ENCODE assay signal across 15 cellular contexts in the genomic region with DNA sequence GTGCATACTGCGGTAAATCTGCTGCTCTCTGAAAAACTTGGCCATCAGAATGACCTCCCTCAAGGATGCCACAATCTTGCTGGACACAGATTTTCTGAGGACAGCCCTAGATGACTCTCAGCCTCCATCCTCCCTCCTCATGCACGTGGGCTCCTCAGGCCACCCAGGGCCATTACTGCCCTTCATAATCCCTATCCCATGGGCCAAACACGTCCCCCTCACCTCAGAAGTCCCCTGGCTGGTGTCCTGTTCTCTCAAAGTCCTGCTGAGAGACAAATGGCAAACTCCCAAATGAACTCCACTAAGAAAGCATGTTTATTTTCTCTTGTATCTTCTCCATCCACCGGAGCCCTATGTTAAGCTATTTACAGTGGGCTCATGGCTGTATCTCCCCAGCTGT.
DNase-seq lines count a peak whose midpoint lies in the region; ATAC-seq and TF ChIP-seq lines count a peak whose summit lies in the region.
"Had no signal": no experiment of that assay in that cellular context is flagged by ENCODE, and none has a peak within 500 bp of the region (broad histone marks: within the 10 kb centered on the region; RNA-seq: fewer than 3 reads in every experiment).

No MANE protein-coding gene starts in this region.

- TF ChIP-seq CTCF in sigmoid colon (IDR thresholded peaks at IDR 0.05), result no peak

- intact Hi-C loops in cardiac septum (cut with DNase I), result no loop called here
- intact Hi-C loops in right cardiac atrium (cut with DNase I), result no loop called here
- intact Hi-C loops in sigmoid colon (cut with DNase I), result no loop called here

- peak; percentile 33 to 47 for ATAC-seq in right cardiac atrium
- no peak for ATAC-seq in HG03175 (IDR thresholded peaks at IDR 0.05; ENCODE audit: unreplicated experiment)
- ATAC-seq: HepG2 had no signal

- H3K9me3 ChIP-seq in right cardiac atrium (ENCODE audit: control insufficient read depth, low read length) (no peaks in the 10 kb centered on the region), sigmoid colon (no peaks in the 10 kb centered on the region)
- H3K9me3 ChIP-seq: BLaER1 had no signal

- no peak for TF ChIP-seq POLR2A in sigmoid colon (IDR thresholded peaks at IDR 0.05)

- H3K27ac ChIP-seq in right cardiac atrium (ENCODE audit: low read length), result peak overlapping the region; percentile 51
- no peak overlapping the region for H3K27ac ChIP-seq in sigmoid colon
- H3K27ac ChIP-seq: BLaER1 had no signal

- H3K4me3 ChIP-seq in right cardiac atrium (ENCODE audit: low read length), result no peak overlapping the region
- H3K4me3 ChIP-seq in sigmoid colon, result no peak overlapping the region
- H3K4me3 ChIP-seq: BLaER1 had no signal

- in situ Hi-C loops in G401 (cut with HindIII; ENCODE audit: low sequenced_read_pairs), result no loop called here

- H3K27me3 ChIP-seq in right cardiac atrium (ENCODE audit: control insufficient read depth, insufficient read depth) (no peaks in the 10 kb centered on the region), sigmoid colon (no peaks in the 10 kb centered on the region)
- H3K27me3 ChIP-seq: BLaER1 had no signal

- H3K4me1 ChIP-seq in right cardiac atrium (ENCODE audit: control insufficient read depth, insufficient read depth, low read length) (peaks cover 4% of the 10 kb centered on the region), sigmoid colon (no peaks in the 10 kb centered on the region)

- no peaks in the 10 kb centered on the region for H3K36me3 ChIP-seq in sigmoid colon
- H3K36me3 ChIP-seq: BLaER1 had no signal

- 42% methylated on average over 4 of the region's 4 CpGs for WGBS in right cardiac atrium
- 69 to 73% methylated on average over 4 of the region's 4 CpGs for WGBS in sigmoid colon, 2 donors

- no peak for TF ChIP-seq EP300 in sigmoid colon (IDR thresholded peaks at IDR 0.05)

- peak; percentile 47 for DNase-seq in G401 (ENCODE audit: low spot score)
- peak; percentile 10 for DNase-seq in cardiac septum (ENCODE audit: low spot score)
- DNase-seq in right cardiac atrium, result no peak
- peak; percentile 18 for DNase-seq in sigmoid colon
- no peak for DNase-seq in NCI-H1930 (lab: John Stamatoyannopoulos, UW)
- no peak for DNase-seq in mucosa of gallbladder (ENCODE audit: low spot score)
- DNase-seq: 8988T; CD4-positive, alpha-beta memory T cell; DMS153; DMS79; GF-D8; H9 had no signal

Comparison
In these comparisons a context has a peak if more than half of its experiments do, and no peak if none do; other contexts are left out.
1. DNase-seq: peak in G401 (single experiment), cardiac septum (single experiment) and sigmoid colon (single experiment); none in right cardiac atrium (0 of 3), NCI-H1930 (0 of 2) and mucosa of gallbladder (single experiment).